ENCODE assay signal across 18 cellular contexts in genomic region chr7:142793156-142793555, GRCh38. TPM values are rescaled to one million over a fixed set of nuclear protein-coding genes. Genes with fewer than 3 reads are reported as not detected.
DNase-seq lines count a peak whose midpoint lies in the region; ATAC-seq, FAIRE-seq and TF ChIP-seq lines count a peak whose summit lies in the region.
"Had no signal": no experiment of that assay in that cellular context is flagged by ENCODE, and none has a peak within 500 bp of the region (broad histone marks: within the 10 kb centered on the region; RNA-seq: fewer than 3 reads in every experiment).

No MANE protein-coding gene starts in this region.

- H3K27me3 ChIP-seq in bronchial epithelial cell (ENCODE audit: control insufficient read depth, insufficient read depth, low read length) = peaks cover 15% of the 10 kb centered on the region

- TF ChIP-seq CTCF in activated B cell treated with CpG ODN at 0.5 μM for 24 hours (IDR thresholded peaks at IDR 0.05) (no peak), bronchial epithelial cell (IDR thresholded peaks at IDR 0.05; ENCODE audit: insufficient read depth, low read length, severe bottlenecking) (no peak)

- intact Hi-C loops in activated naive CD4-positive, alpha-beta T cell treated with anti-CD3 and anti-CD28 coated beads for 36 hours (cut with micrococcal nuclease) = no loop called here
- intact Hi-C loops in activated B cell treated with CpG ODN at 0.5 μM for 24 hours (cut with micrococcal nuclease) = no loop called here

- ATAC-seq in activated B cell treated with CpG ODN at 0.5 μM for 24 hours (ENCODE audit: low read depth) = no peak
- no peak for ATAC-seq in stimulated activated naive CD8-positive, alpha-beta T cell treated with anti-CD3 and anti-CD28 coated beads, Interleukin-15, amount 100 ng/mL, for 72 hours
- ATAC-seq in HG02970 (IDR thresholded peaks at IDR 0.05; ENCODE audit: low FRiP score, unreplicated experiment) = no peak
- ATAC-seq: HCT116, pancreas, upper lobe of right lung had no signal

- no peaks in the 10 kb centered on the region for H3K27me3 Mint-ChIP-seq in activated naive CD4-positive, alpha-beta T cell treated with anti-CD3 and anti-CD28 coated beads for 36 hours (ENCODE audit: low read depth)
- H3K27me3 Mint-ChIP-seq in activated B cell treated with CpG ODN at 0.5 μM for 24 hours = no peaks in the 10 kb centered on the region
- H3K27me3 Mint-ChIP-seq in stimulated activated naive CD8-positive, alpha-beta T cell treated with anti-CD3 and anti-CD28 coated beads, Interleukin-15, amount 100 ng/mL, for 72 hours = no peaks in the 10 kb centered on the region

- CTCF ChIA-PET in activated naive CD4-positive, alpha-beta T cell treated with anti-CD3 and anti-CD28 coated beads for 36 hours (lab: Charles Lee) = interaction anchor here (0.7 to 21.5 kb wide), 3 partner anchors 10 to 80 kb away, joined by 3 to 382 read pairs (median 6); no protein-coding TSS in a partner anchor
- CTCF ChIA-PET in activated B cell treated with CpG ODN at 0.5 μM for 24 hours (lab: Charles Lee) = interaction anchor here (1.6 to 21.3 kb wide), 4 partner anchors 8 to 161 kb away, joined by 5 to 571 read pairs (median 58); no protein-coding TSS in a partner anchor

- H3K36me3 ChIP-seq in bronchial epithelial cell (ENCODE audit: control insufficient read depth, insufficient read depth, low read length) = no peaks in the 10 kb centered on the region
- H3K36me3 ChIP-seq: pancreas, Peyer's patch, upper lobe of right lung had no signal

- no peak for FAIRE-seq in bronchial epithelial cell (lab: Jason Lieb, UNC)
- FAIRE-seq: pancreas had no signal

- H3K9me3 Mint-ChIP-seq in activated naive CD4-positive, alpha-beta T cell treated with anti-CD3 and anti-CD28 coated beads for 36 hours = no peaks in the 10 kb centered on the region
- H3K9me3 Mint-ChIP-seq in activated B cell treated with CpG ODN at 0.5 μM for 24 hours = no peaks in the 10 kb centered on the region
- no peaks in the 10 kb centered on the region for H3K9me3 Mint-ChIP-seq in stimulated activated naive CD8-positive, alpha-beta T cell treated with anti-CD3 and anti-CD28 coated beads, Interleukin-15, amount 100 ng/mL, for 72 hours

- H3K27ac Mint-ChIP-seq in activated naive CD4-positive, alpha-beta T cell treated with anti-CD3 and anti-CD28 coated beads for 36 hours = peak overlapping the region; percentile 99
- H3K27ac Mint-ChIP-seq in activated B cell treated with CpG ODN at 0.5 μM for 24 hours = peak overlapping the region; percentile 99
- H3K27ac Mint-ChIP-seq in stimulated activated naive CD8-positive, alpha-beta T cell treated with anti-CD3 and anti-CD28 coated beads, Interleukin-15, amount 100 ng/mL, for 72 hours = peak overlapping the region in 1 of 2 donors; percentile 95

- H3K4me3 ChIP-seq in bronchial epithelial cell (ENCODE audit: low read depth, low read length) = no peak overlapping the region
- H3K4me3 ChIP-seq: pancreas, Peyer's patch, upper lobe of right lung had no signal

- peaks cover 81% of the 10 kb centered on the region for H3K36me3 Mint-ChIP-seq in activated naive CD4-positive, alpha-beta T cell treated with anti-CD3 and anti-CD28 coated beads for 36 hours (ENCODE audit: low read depth)
- H3K36me3 Mint-ChIP-seq in activated B cell treated with CpG ODN at 0.5 μM for 24 hours (ENCODE audit: low read depth) = peaks cover 20% of the 10 kb centered on the region

- POLR2A ChIA-PET in activated B cell treated with CpG ODN at 0.5 μM for 24 hours (lab: Charles Lee) = interaction anchor here (0.6 to 20.4 kb wide), 6 partner anchors 9 to 222 kb away, joined by 3 to 1916 read pairs (median 9); partner anchors contain the start of gene EPHB6

- no peak for DNase-seq in activated naive CD4-positive, alpha-beta T cell treated with anti-CD3 and anti-CD28 coated beads for 36 hours
- DNase-seq in activated naive CD4-positive, alpha-beta T cell treated with Interleukin-2 at 50 U/mL for 16 hours = no peak
- DNase-seq in activated B cell treated with CpG ODN at 0.5 μM for 24 hours (no peak), bronchial epithelial cell (ENCODE audit: low read depth) (peak; percentile 34), HK-2 (ENCODE audit: unreplicated experiment) (no peak)
- no peak for DNase-seq in stimulated activated naive CD8-positive, alpha-beta T cell treated with anti-CD3 and anti-CD28 coated beads, Interleukin-15, amount 100 ng/mL, for 72 hours
- no peak for DNase-seq in activated effector memory CD4-positive, alpha-beta T cell treated with Interleukin-2 at 50 U/mL for 16 hours
- DNase-seq: Calu3, kidney glomerular epithelial cell, NCI-H1048, NCI-H2081 treated with DMSO at 0.1 percent for 48 hours, NCI-H69, pancreas, Peyer's patch, upper lobe of right lung had no signal

- peak overlapping the region; percentile 88 for H3K4me3 Mint-ChIP-seq in activated naive CD4-positive, alpha-beta T cell treated with anti-CD3 and anti-CD28 coated beads for 36 hours
- no peak overlapping the region for H3K4me3 Mint-ChIP-seq in activated B cell treated with CpG ODN at 0.5 μM for 24 hours
- H3K4me3 Mint-ChIP-seq in stimulated activated naive CD8-positive, alpha-beta T cell treated with anti-CD3 and anti-CD28 coated beads, Interleukin-15, amount 100 ng/mL, for 72 hours = peak overlapping the region; percentile 86 to 95

- peaks cover 36% of the 10 kb centered on the region for H3K4me1 Mint-ChIP-seq in activated naive CD4-positive, alpha-beta T cell treated with anti-CD3 and anti-CD28 coated beads for 36 hours (ENCODE audit: low read depth)
- peaks cover 81% of the 10 kb centered on the region for H3K4me1 Mint-ChIP-seq in activated B cell treated with CpG ODN at 0.5 μM for 24 hours
- H3K4me1 Mint-ChIP-seq in stimulated activated naive CD8-positive, alpha-beta T cell treated with anti-CD3 and anti-CD28 coated beads, Interleukin-15, amount 100 ng/mL, for 72 hours = peaks cover 31% of the 10 kb centered on the region

RNA-seq across cellular contexts. Expression of gene PRSS2, which starts 22.4 kb away (rescaled TPM):
- under 1 TPM in 1 of 2 experiments, not detected in 1; 0.50 TPM for total RNA-seq in activated naive CD4-positive, alpha-beta T cell treated with anti-CD3 and anti-CD28 coated beads for 36 hours
- not detected in 2 replicates for total RNA-seq in activated B cell treated with CpG ODN at 0.5 μM for 24 hours
- not detected in 2 replicates for total RNA-seq in bronchial epithelial cell
- total RNA-seq: skeletal muscle tissue, upper lobe of right lung had no signal

RNA-seq across cellular contexts. Expression of gene PRSS1, which starts 43.9 kb away (rescaled TPM):
- total RNA-seq in activated naive CD4-positive, alpha-beta T cell treated with anti-CD3 and anti-CD28 coated beads for 36 hours = not detected
- not detected in 2 replicates for total RNA-seq in activated B cell treated with CpG ODN at 0.5 μM for 24 hours
- total RNA-seq in bronchial epithelial cell = under 0.01 TPM in 1 of 2 replicates, not detected in the other
- total RNA-seq: Peyer's patch, skeletal muscle tissue, upper lobe of right lung had no signal
